Comparison of ENCODE assay signal across 8 cellular contexts in genomic region chr5:72320022-72320898, GRCh38. TPM values are rescaled to one million over a fixed set of nuclear protein-coding genes. Genes with fewer than 3 reads are reported as not detected.
DNase-seq lines count a peak whose midpoint lies in the region; ATAC-seq and TF ChIP-seq lines count a peak whose summit lies in the region.

Gene MRPS27, minus strand, starts transcription at chr5:72320240. Its CDS starts 19 bp downstream, at chr5:72320221.
Gene PTCD2, plus strand, starts transcription at chr5:72320373. Its CDS starts 10 bp downstream, at chr5:72320383.

- TF ChIP-seq RAD21 in Ishikawa (IDR thresholded peaks at IDR 0.05; ENCODE audit: low read depth) = no peak

- DNase-seq in DMS53 (lab: John Stamatoyannopoulos, UW) (peak; percentile 100), OCI-M2 (lab: John Stamatoyannopoulos, UW; ENCODE audit: unreplicated experiment) (peak; percentile 78), activated T-cell treated with anti-CD3 and anti-CD28 coated beads for 48 hours (ENCODE audit: low read depth) (peak; percentile 88), epithelial cell of proximal tubule (ENCODE audit: low read depth) (peak; percentile 86), mucosa of gallbladder (ENCODE audit: low spot score) (peak; percentile 97)
- peak; percentile 86 to 89 for DNase-seq in stimulated activated CD8-positive, alpha-beta memory T cell treated with anti-CD3 and anti-CD28 coated beads, Interleukin-4, amount 100 ng/mL, for 4 hours (ENCODE audit: low read depth in 2 of 2, low spot score in 1 of 2)

- ATAC-seq in GM21576 (IDR thresholded peaks at IDR 0.05; ENCODE audit: unreplicated experiment) = peak; percentile 99

- peak; percentile 38; the same call in 1 of the 2 replicates for TF ChIP-seq EP300 in Ishikawa (IDR thresholded peaks at IDR 0.05; ENCODE audit: borderline replicate concordance)

- H3K4me3 ChIP-seq in epithelial cell of proximal tubule (ENCODE audit: low read depth, low read length) = peak within 1 kb of the TSS; percentile 91

- peak; percentile 14 for TF ChIP-seq CTCF in epithelial cell of proximal tubule (conservative IDR thresholded peaks at IDR 0.05; ENCODE audit: low read depth, low read length)

TF ChIP-seq in Ishikawa, 13 proteins besides CTCF, POLR2A, EP300 and RAD21:
- no peak for TF ChIP-seq REST (IDR thresholded peaks at IDR 0.05; ENCODE audit: low read depth)
- TF ChIP-seq TEAD4 (IDR thresholded peaks at IDR 0.05) = no peak
- TF ChIP-seq EGR1 (IDR thresholded peaks at IDR 0.05) = no peak
- TF ChIP-seq MAX (IDR thresholded peaks at IDR 0.05) = peak; percentile 91
- no peak for TF ChIP-seq USF1 (IDR thresholded peaks at IDR 0.05)
- peak; percentile 98 for TF ChIP-seq TAF1 (IDR thresholded peaks at IDR 0.05; ENCODE audit: low read depth)
- no peak; the same call in 1 of the 2 replicates for TF ChIP-seq FOXM1 (IDR thresholded peaks at IDR 0.05; ENCODE audit: borderline replicate concordance, low read depth)
- TF ChIP-seq TCF12 (IDR thresholded peaks at IDR 0.05; ENCODE audit: low read depth) = no peak
- TF ChIP-seq YY1 (IDR thresholded peaks at IDR 0.05; ENCODE audit: low read depth) = peak; percentile 98
- TF ChIP-seq CEBPB (IDR thresholded peaks at IDR 0.05) = no peak
- peak; percentile 85 for TF ChIP-seq ZBTB7A (IDR thresholded peaks at IDR 0.05; ENCODE audit: low read depth)
- TF ChIP-seq NFIC (IDR thresholded peaks at IDR 0.05) = no peak
- TF ChIP-seq CREB1 (IDR thresholded peaks at IDR 0.05; ENCODE audit: low read depth) = peak; percentile 59

RNA-seq across cellular contexts. Expression of gene MRPS27, which starts in this region (rescaled TPM):
- 54.4 and 86.3 TPM in 2 replicates for total RNA-seq in epithelial cell of proximal tubule
- total RNA-seq in mucosa of gallbladder = 35.3 TPM

RNA-seq across cellular contexts. Expression of gene PTCD2, which starts in this region (rescaled TPM):
- total RNA-seq in epithelial cell of proximal tubule = 5.3 and 6.6 TPM in 2 replicates
- total RNA-seq in mucosa of gallbladder = 7.7 TPM

Comparison
In these comparisons a context has a peak if more than half of its experiments do, and no peak if none do; other contexts are left out.
1. Peak in every context shown above with its lines: DNase-seq, ATAC-seq and H3K4me3 ChIP-seq.